In genomic region chr9:137068539-137069507, GRCh38 we compare ENCODE assay signal across 12 cellular contexts. TPM values are rescaled to one million over a fixed set of nuclear protein-coding genes. Genes with fewer than 3 reads are reported as not detected.
A peak's percentile ranks its signal among the peaks of the same experiment; 100 is the strongest.
DNase-seq lines count a peak whose midpoint lies in the region; ATAC-seq, FAIRE-seq and TF ChIP-seq lines count a peak whose summit lies in the region.
"Had no signal": no experiment of that assay in that cellular context is flagged by ENCODE, and none has a peak within 500 bp of the region (broad histone marks: within the 10 kb centered on the region; RNA-seq: fewer than 3 reads in every experiment).

No MANE protein-coding gene starts in this region.

- FAIRE-seq in endothelial cell of umbilical vein (lab: Jason Lieb, UNC): no peak

- ATAC-seq in GM21619 (IDR thresholded peaks at IDR 0.05; ENCODE audit: unreplicated experiment): no peak
- ATAC-seq in omental fat pad (ENCODE audit: low FRiP score): no peak

- no peak for TF ChIP-seq POLR2A in endothelial cell of umbilical vein (IDR thresholded peaks at IDR 0.05; ENCODE audit: low read depth, low read length)

- H3K4me3 ChIP-seq in OCI-LY1 (ENCODE audit: low read depth, low read length, poor library complexity, severe bottlenecking): peak overlapping the region; percentile 75
- peak overlapping the region in 1 of 3 experiments; percentile 49 for H3K4me3 ChIP-seq in endothelial cell of umbilical vein (replicated peaks in 1 of 3; ENCODE audit: insufficient read depth in 1 of 3, low read depth in 1 of 3, low read length in 3 of 3)
- peak overlapping the region; percentile 37 for H3K4me3 ChIP-seq in retinal pigment epithelial cell (ENCODE audit: low read length)

- POLR2A ChIA-PET in endothelial cell of umbilical vein (lab: Charles Lee): no interaction called here

- H3K9ac ChIP-seq in OCI-LY1 (ENCODE audit: low read length): peak overlapping the region; percentile 87
- H3K9ac ChIP-seq in endothelial cell of umbilical vein (replicated peaks; ENCODE audit: extremely low read depth, insufficient read depth, low read length): no peak overlapping the region
- H3K9ac ChIP-seq: parathyroid adenoma had no signal

- dilution Hi-C loops in endothelial cell of umbilical vein (cut with MboI; ENCODE audit: extremely low pct_ligation_motif_present, low sequenced_read_pairs): no loop called here

- H3K9me1 ChIP-seq in endothelial cell of umbilical vein (replicated peaks; ENCODE audit: control insufficient read depth, extremely low read depth, insufficient read depth, low read length): no peaks in the 10 kb centered on the region

- H2AFZ ChIP-seq in OCI-LY1 (ENCODE audit: low read length): no peak overlapping the region
- no peak overlapping the region for H2AFZ ChIP-seq in endothelial cell of umbilical vein (ENCODE audit: low read depth, low read length)
- H2AFZ ChIP-seq: parathyroid adenoma had no signal

- H3K9me2 ChIP-seq in OCI-LY1 (ENCODE audit: low read depth, low read length): no peaks in the 10 kb centered on the region

- H4K20me1 ChIP-seq in OCI-LY1 (ENCODE audit: insufficient read depth, low read length) (no peaks in the 10 kb centered on the region), endothelial cell of umbilical vein (replicated peaks; ENCODE audit: control insufficient read depth, extremely low read depth, insufficient read depth, low read length) (no peaks in the 10 kb centered on the region)

- H3K79me2 ChIP-seq in OCI-LY1 (ENCODE audit: insufficient read depth, low read length) (peaks cover 6% of the 10 kb centered on the region; the same call in 1 of the 2 replicates), endothelial cell of umbilical vein (ENCODE audit: control insufficient read depth, insufficient read depth, low read length) (peaks cover 9% of the 10 kb centered on the region)
- H3K79me2 ChIP-seq: parathyroid adenoma had no signal

- H3K4me1 ChIP-seq in OCI-LY1 (ENCODE audit: insufficient read depth, low read length, severe bottlenecking): peaks cover 28% of the 10 kb centered on the region
- H3K4me1 ChIP-seq in endothelial cell of umbilical vein (ENCODE audit: control insufficient read depth, extremely low read depth, insufficient read depth, low read length): peaks cover 11% of the 10 kb centered on the region
- H3K4me1 ChIP-seq: foreskin keratinocyte had no signal

- no peak for TF ChIP-seq CTCF in OCI-LY1 (IDR thresholded peaks at IDR 0.05; ENCODE audit: low read length)
- TF ChIP-seq CTCF in endothelial cell of umbilical vein (IDR thresholded peaks at IDR 0.05; ENCODE audit: extremely low read depth in 1 of 2, insufficient read depth in 1 of 2, low read depth in 1 of 2, low read length in 2 of 2): no peak
- no peak for TF ChIP-seq CTCF in retinal pigment epithelial cell (conservative IDR thresholded peaks at IDR 0.05; ENCODE audit: low read depth, low read length)
- TF ChIP-seq CTCF in omental fat pad (IDR thresholded peaks at IDR 0.05): no peak

- no peaks in the 10 kb centered on the region for H3K27me3 ChIP-seq in OCI-LY1 (ENCODE audit: insufficient read depth, low read length)
- no peaks in the 10 kb centered on the region for H3K27me3 ChIP-seq in endothelial cell of umbilical vein (ENCODE audit: control insufficient read depth in 2 of 2, insufficient read depth in 2 of 2, low read length in 2 of 2)

- intact Hi-C loops in endothelial cell of umbilical vein (cut with micrococcal nuclease): no loop called here

- H3K4me2 ChIP-seq in OCI-LY1 (ENCODE audit: low read length) (peak overlapping the region; percentile 86), endothelial cell of umbilical vein (ENCODE audit: insufficient read depth, low read length) (peak overlapping the region; percentile 69)

- no TSS peak for BruUV-seq in endothelial cell of umbilical vein (replicated peaks; lab: Mats Ljungman, UMichigan)

- H3K36me3 ChIP-seq in OCI-LY1 (ENCODE audit: insufficient read depth, low read length): peaks cover 29% of the 10 kb centered on the region
- no peaks in the 10 kb centered on the region for H3K36me3 ChIP-seq in endothelial cell of umbilical vein (ENCODE audit: control insufficient read depth in 2 of 2, extremely low read depth in 1 of 2, insufficient read depth in 2 of 2, low read length in 2 of 2)
- H3K36me3 ChIP-seq: stomach had no signal

- CTCF ChIA-PET in endothelial cell of umbilical vein (lab: Charles Lee): interaction anchor here (1.0 to 8.0 kb wide), 11 partner anchors 8 to 289 kb away, joined by 3 to 152 read pairs (median 4); partner anchors contain the start of genes ABCA2, MAN1B1, NPDC1 and RNF224

- H3K27ac ChIP-seq in OCI-LY1 (ENCODE audit: low read depth, low read length, poor library complexity, severe bottlenecking) (peak overlapping the region; percentile 75), endothelial cell of umbilical vein (ENCODE audit: insufficient read depth, low read depth, low read length) (no peak overlapping the region)
- H3K27ac ChIP-seq: foreskin keratinocyte, parathyroid adenoma had no signal

- H3K9me3 ChIP-seq in OCI-LY1 (ENCODE audit: low read length) (no peaks in the 10 kb centered on the region), endothelial cell of umbilical vein (replicated peaks; ENCODE audit: control insufficient read depth, insufficient read depth, low read length) (no peaks in the 10 kb centered on the region)
- H3K9me3 ChIP-seq: stomach had no signal

- no peaks in the 10 kb centered on the region for H3F3A ChIP-seq in OCI-LY1 (ENCODE audit: insufficient read depth, low read length)

- peak; percentile 30 for DNase-seq in activated CD4-positive, CD25-positive, alpha-beta regulatory T cell treated with anti-CD3 and anti-CD28 coated beads, Interleukin-2, amount 50 U/mL, for 72 hours
- DNase-seq in activated CD4-positive, CD25-positive, alpha-beta regulatory T cell (lab: John Stamatoyannopoulos, UW): no peak
- DNase-seq in endothelial cell of umbilical vein (ENCODE audit: low read depth, low spot score) (no peak), retinal pigment epithelial cell (ENCODE audit: low read depth) (no peak), T1000 (lab: John Stamatoyannopoulos, UW) (no peak), omental fat pad (ENCODE audit: low spot score) (no peak)
- DNase-seq: foreskin keratinocyte, NCI-H774, stomach had no signal

TF ChIP-seq in endothelial cell of umbilical vein, 7 proteins besides CTCF, POLR2A, EP300 and RAD21 (continues in another document):
- TF ChIP-seq FOS (IDR thresholded peaks at IDR 0.05; ENCODE audit: borderline replicate concordance, insufficient read depth, low read length): no peak

RNA-seq across cellular contexts. Expression of gene SAPCD2, which starts 1.5 kb away (rescaled TPM):
- total RNA-seq in endothelial cell of umbilical vein (24.3 and 27.8 TPM in 2 replicates), omental fat pad (1 to 10 TPM in 1 of 4 donors, under 1 TPM in 2, not detected in 1; 0.13 to 1.8 (median 0.37) TPM)
- polyA plus RNA-seq in endothelial cell of umbilical vein: 11.5 and 13.2 TPM in 2 replicates
- 13.1 and 17.1 TPM in 2 replicates for polyA plus RNA-seq in endothelial cell of umbilical vein (2011; cell fraction: cytosol; rRNA removed)
- 10.8 and 13.8 TPM in 2 replicates for polyA plus RNA-seq in endothelial cell of umbilical vein (2011; cell fraction: nucleus; rRNA removed)
- 8.2 and 11.9 TPM in 2 replicates for polyA plus RNA-seq in endothelial cell of umbilical vein (2012)
- 5.1 and 6.9 TPM in 2 replicates for polyA minus RNA-seq in endothelial cell of umbilical vein
- 45.6 TPM for polyA minus RNA-seq in endothelial cell of umbilical vein (2011; cell fraction: cytosol; rRNA and poly(A)+ RNA removed)
- polyA minus RNA-seq in endothelial cell of umbilical vein (2011; cell fraction: nucleus; rRNA and poly(A)+ RNA removed): 4.0 and 4.3 TPM in 2 replicates

RNA-seq across cellular contexts. Expression of gene UAP1L1, which starts 8.5 kb away (rescaled TPM):
- total RNA-seq in endothelial cell of umbilical vein: 38.1 and 41.7 TPM in 2 replicates
- 26.0 and 31.0 TPM in 2 replicates for polyA plus RNA-seq in endothelial cell of umbilical vein
- polyA plus RNA-seq in endothelial cell of umbilical vein (2011; cell fraction: cytosol; rRNA removed): 9.6 and 12.4 TPM in 2 replicates
- 78.3 and 99.1 TPM in 2 replicates for polyA plus RNA-seq in endothelial cell of umbilical vein (2011; cell fraction: nucleus; rRNA removed)
- polyA plus RNA-seq in endothelial cell of umbilical vein (2012): 15.9 and 21.8 TPM in 2 replicates
- 14.5 and 17.0 TPM in 2 replicates for polyA minus RNA-seq in endothelial cell of umbilical vein
- polyA minus RNA-seq in endothelial cell of umbilical vein (2011; cell fraction: cytosol; rRNA and poly(A)+ RNA removed): 1.2 TPM
- polyA minus RNA-seq in endothelial cell of umbilical vein (2011; cell fraction: nucleus; rRNA and poly(A)+ RNA removed): 10.9 and 17.4 TPM in 2 replicates
- total RNA-seq in omental fat pad: 10 to 100 TPM in 2 of 4 donors, 1 to 10 TPM in 2; 5.2 to 12.8 (median 9.7) TPM

RNA-seq across cellular contexts. Expression of gene ENTPD2, which starts 15.0 kb away (rescaled TPM):
- total RNA-seq in endothelial cell of umbilical vein (not detected in 2 replicates), omental fat pad (under 1 TPM in 3 of 4 donors, not detected in 1; 0.25 to 0.72 (median 0.28) TPM)
- polyA plus RNA-seq in endothelial cell of umbilical vein: 0.03 TPM in 1 of 2 replicates, not detected in the other
- polyA plus RNA-seq in endothelial cell of umbilical vein (2011; cell fraction: cytosol; rRNA removed): 0.05 TPM in 1 of 2 replicates, not detected in the other
- polyA plus RNA-seq in endothelial cell of umbilical vein (2011; cell fraction: nucleus; rRNA removed): not detected in 2 replicates
- not detected in 2 replicates for polyA plus RNA-seq in endothelial cell of umbilical vein (2012)
- 0.08 TPM in 1 of 2 replicates, not detected in the other for polyA minus RNA-seq in endothelial cell of umbilical vein
- polyA minus RNA-seq in endothelial cell of umbilical vein (2011; cell fraction: cytosol; rRNA and poly(A)+ RNA removed): not detected
- not detected in 2 replicates for polyA minus RNA-seq in endothelial cell of umbilical vein (2011; cell fraction: nucleus; rRNA and poly(A)+ RNA removed)

RNA-seq across cellular contexts. Expression of gene MAN1B1, which starts 18.0 kb away (rescaled TPM):
- total RNA-seq in endothelial cell of umbilical vein (67.7 and 75.3 TPM in 2 replicates), omental fat pad (10 to 100 TPM; 30.2 to 39.9 (median 33.9) TPM)
- polyA plus RNA-seq in endothelial cell of umbilical vein: 81.0 and 83.3 TPM in 2 replicates
- 58.6 and 65.6 TPM in 2 replicates for polyA plus RNA-seq in endothelial cell of umbilical vein (2011; cell fraction: cytosol; rRNA removed)
- 118 and 127 TPM in 2 replicates for polyA plus RNA-seq in endothelial cell of umbilical vein (2011; cell fraction: nucleus; rRNA removed)
- polyA plus RNA-seq in endothelial cell of umbilical vein (2012): 52.1 and 66.1 TPM in 2 replicates
- polyA minus RNA-seq in endothelial cell of umbilical vein: 69.3 and 85.8 TPM in 2 replicates
- 35.2 TPM for polyA minus RNA-seq in endothelial cell of umbilical vein (2011; cell fraction: cytosol; rRNA and poly(A)+ RNA removed)
- 36.4 and 41.0 TPM in 2 replicates for polyA minus RNA-seq in endothelial cell of umbilical vein (2011; cell fraction: nucleus; rRNA and poly(A)+ RNA removed)

RNA-seq across cellular contexts. Expression of gene NPDC1, which starts 22.8 kb away (rescaled TPM):
- total RNA-seq in endothelial cell of umbilical vein (157 and 181 TPM in 2 replicates), omental fat pad (10 to 100 TPM; 37.2 to 70.5 (median 58.5) TPM)
- polyA plus RNA-seq in endothelial cell of umbilical vein: 115 and 144 TPM in 2 replicates
- 36.8 and 76.5 TPM in 2 replicates for polyA plus RNA-seq in endothelial cell of umbilical vein (2011; cell fraction: cytosol; rRNA removed)
- 315 and 318 TPM in 2 replicates for polyA plus RNA-seq in endothelial cell of umbilical vein (2011; cell fraction: nucleus; rRNA removed)
- 82.5 and 142 TPM in 2 replicates for polyA plus RNA-seq in endothelial cell of umbilical vein (2012)
- 15.9 and 21.7 TPM in 2 replicates for polyA minus RNA-seq in endothelial cell of umbilical vein
- polyA minus RNA-seq in endothelial cell of umbilical vein (2011; cell fraction: cytosol; rRNA and poly(A)+ RNA removed): 49.1 TPM
- 24.8 and 73.7 TPM in 2 replicates for polyA minus RNA-seq in endothelial cell of umbilical vein (2011; cell fraction: nucleus; rRNA and poly(A)+ RNA removed)
